In the genomic region with DNA sequence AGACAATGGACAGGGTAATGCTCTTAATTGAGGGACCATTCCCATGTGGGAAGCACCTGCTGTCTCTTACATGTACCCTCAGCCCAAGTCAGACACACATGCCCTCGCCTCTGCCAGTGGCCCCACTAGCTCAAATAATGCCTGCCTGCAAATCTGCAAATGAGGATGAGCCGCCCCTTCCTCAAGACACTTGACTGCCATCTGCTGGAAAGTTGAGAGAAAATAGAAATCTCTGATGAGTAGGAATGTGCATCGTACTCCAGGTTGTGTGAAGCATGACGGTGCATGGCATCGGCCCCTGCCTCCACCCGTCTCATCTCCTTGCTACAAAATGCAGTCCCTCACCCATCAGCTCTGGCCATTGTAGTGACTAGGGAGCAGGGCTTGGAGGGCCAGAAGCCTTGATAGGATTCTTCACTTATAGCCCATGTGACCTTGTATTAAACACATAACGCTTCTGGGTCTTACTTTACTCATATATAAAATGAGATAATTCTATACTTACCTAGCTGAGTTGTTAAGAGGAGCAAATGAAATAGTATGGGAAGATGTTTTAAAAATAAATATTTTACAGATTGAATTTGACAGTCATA, we compare ENCODE assay signal across 8 cellular contexts.
DNase-seq lines count a peak whose midpoint lies in the region; ATAC-seq and TF ChIP-seq lines count a peak whose summit lies in the region.

No MANE protein-coding gene starts in this region.

- no peak overlapping the region for H3K4me3 ChIP-seq in LNCaP clone FGC (ENCODE audit: low read depth, low read length)

- H3K4me1 Mint-ChIP-seq in stimulated activated effector memory CD8-positive, alpha-beta T cell treated with anti-CD3 and anti-CD28 coated beads, Interleukin-12 subunit alpha, Interleukin-12 subunit beta, amount 100 ng/mL, for 72 hours = no peaks in the 10 kb centered on the region

- peak; percentile 41 for ATAC-seq in stimulated activated effector memory CD8-positive, alpha-beta T cell treated with anti-CD3 and anti-CD28 coated beads, Interleukin-12 subunit alpha, Interleukin-12 subunit beta, amount 100 ng/mL, for 72 hours
- ATAC-seq in HG02973 (IDR thresholded peaks at IDR 0.05; ENCODE audit: unreplicated experiment) = no peak

- no peak overlapping the region for H3K4me3 Mint-ChIP-seq in stimulated activated effector memory CD8-positive, alpha-beta T cell treated with anti-CD3 and anti-CD28 coated beads, Interleukin-12 subunit alpha, Interleukin-12 subunit beta, amount 100 ng/mL, for 72 hours

- H3K27ac Mint-ChIP-seq in stimulated activated effector memory CD8-positive, alpha-beta T cell treated with anti-CD3 and anti-CD28 coated beads, Interleukin-12 subunit alpha, Interleukin-12 subunit beta, amount 100 ng/mL, for 72 hours = no peak overlapping the region

- no peaks in the 10 kb centered on the region for H3K36me3 Mint-ChIP-seq in stimulated activated effector memory CD8-positive, alpha-beta T cell treated with anti-CD3 and anti-CD28 coated beads, Interleukin-12 subunit alpha, Interleukin-12 subunit beta, amount 100 ng/mL, for 72 hours

- H3K9me3 Mint-ChIP-seq in stimulated activated effector memory CD8-positive, alpha-beta T cell treated with anti-CD3 and anti-CD28 coated beads, Interleukin-12 subunit alpha, Interleukin-12 subunit beta, amount 100 ng/mL, for 72 hours = no peaks in the 10 kb centered on the region

- peak; percentile 81 for TF ChIP-seq CTCF in LNCaP clone FGC (IDR thresholded peaks at IDR 0.05; ENCODE audit: control insufficient read depth, extremely low read depth, insufficient read depth)

- DNase-seq in NCI-H1694 treated with DMSO at 0.1 percent for 48 hours (lab: John Stamatoyannopoulos, UW) (peak; percentile 25), NCI-H1694 (lab: John Stamatoyannopoulos, UW) (no peak), LNCaP clone FGC (ENCODE audit: low read depth) (peak; percentile 30), SKM-1 (lab: John Stamatoyannopoulos, UW; ENCODE audit: unreplicated experiment) (peak; percentile 49), fibroblast of the conjunctiva (ENCODE audit: low read depth) (peak; percentile 29), AG20443 (ENCODE audit: low spot score) (no peak)
- DNase-seq in stimulated activated effector memory CD8-positive, alpha-beta T cell treated with anti-CD3 and anti-CD28 coated beads, Interleukin-12 subunit alpha, Interleukin-12 subunit beta, amount 100 ng/mL, for 72 hours (ENCODE audit: low spot score in 2 of 2) = peak in 1 of 2 donors; percentile 1

Comparison
In these comparisons a context has a peak if more than half of its experiments do, and no peak if none do; other contexts are left out.
1. DNase-seq: peak in NCI-H1694 treated with DMSO at 0.1 percent for 48 hours (single experiment), LNCaP clone FGC (single experiment), SKM-1 (single experiment) and fibroblast of the conjunctiva (single experiment); none in NCI-H1694 (single experiment) and AG20443 (single experiment).